ENCODE assay signal across 1 cellular context in the genomic region with DNA sequence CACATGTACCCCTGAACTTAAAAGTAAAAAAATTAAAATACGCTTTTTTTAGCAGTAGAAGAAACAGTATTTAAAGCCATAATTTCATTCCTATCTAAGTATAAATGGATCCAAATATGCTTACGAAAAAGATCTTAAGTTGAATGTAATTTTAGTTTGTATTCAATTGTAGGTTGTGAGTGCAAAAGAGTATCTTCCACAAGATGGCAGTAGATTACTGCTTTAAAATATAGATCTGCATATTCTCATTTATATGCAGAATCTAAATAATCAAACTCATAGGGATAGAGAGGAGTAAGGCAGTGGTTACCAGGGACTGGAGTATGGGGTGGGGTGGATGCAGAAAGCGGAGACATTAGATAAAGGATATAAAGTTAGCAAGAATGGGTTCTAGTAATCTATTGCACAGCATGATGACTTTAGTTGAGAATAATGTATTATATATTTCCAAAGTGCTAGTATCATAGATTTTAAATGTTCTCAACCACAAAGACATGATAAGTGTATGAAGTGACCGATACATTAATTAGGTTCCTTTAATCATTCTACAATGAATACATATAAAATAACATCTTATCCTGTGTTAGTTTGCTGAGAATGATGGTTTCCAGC.
TF ChIP-seq lines count a peak whose summit lies in the region.

No MANE protein-coding gene starts in this region.

TF ChIP-seq in liver, 16 proteins besides CTCF, POLR2A, EP300 and RAD21 (continued from another document):
- TF ChIP-seq, protein P1, sequence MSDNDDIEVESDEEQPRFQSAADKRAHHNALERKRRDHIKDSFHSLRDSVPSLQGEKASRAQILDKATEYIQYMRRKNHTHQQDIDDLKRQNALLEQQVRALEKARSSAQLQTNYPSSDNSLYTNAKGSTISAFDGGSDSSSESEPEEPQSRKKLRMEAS (IDR thresholded peaks at IDR 0.05), result no peak
- no peak for TF ChIP-seq EGR1 (IDR thresholded peaks at IDR 0.05; ENCODE audit: low read depth in 2 of 2)
